In genomic region chr12:6550294-6551062, GRCh38 we compare ENCODE assay signal across 8 cellular contexts. TPM values are rescaled to one million over a fixed set of nuclear protein-coding genes. Genes with fewer than 3 reads are reported as not detected.
DNase-seq lines count a peak whose midpoint lies in the region; ATAC-seq, FAIRE-seq and TF ChIP-seq lines count a peak whose summit lies in the region.
"Had no signal": no experiment of that assay in that cellular context is flagged by ENCODE, and none has a peak within 500 bp of the region (broad histone marks: within the 10 kb centered on the region; RNA-seq: fewer than 3 reads in every experiment).

No MANE protein-coding gene starts in this region.

- DNase-seq in SIG-M5 treated with dmso at 0.1 percent for 504 hours (lab: John Stamatoyannopoulos, UW; ENCODE audit: unreplicated experiment) (peak; percentile 95), kidney (no peak), transverse colon (no peak), DMS153 treated with DMSO at 0.1 percent for 48 hours (lab: John Stamatoyannopoulos, UW; ENCODE audit: unreplicated experiment) (no peak)
- DNase-seq in activated T-cell treated with anti-CD3 and anti-CD28 coated beads, Interleukin-2, amount 50 U/mL, for 4 hours: no peak
- DNase-seq: activated naive CD4-positive, alpha-beta T cell treated with anti-CD3 and anti-CD28 coated beads for 36 hours; NCI-H524 treated with DMSO at 0.1 percent for 48 hours had no signal

- H3K9me3 Mint-ChIP-seq in activated T-cell treated with anti-CD3 and anti-CD28 coated beads, Interleukin-2, amount 50 U/mL, for 4 hours: no peaks in the 10 kb centered on the region
- H3K9me3 Mint-ChIP-seq: activated naive CD4-positive, alpha-beta T cell treated with anti-CD3 and anti-CD28 coated beads for 36 hours had no signal

- no peak overlapping the region for H3K4me3 ChIP-seq in kidney (ENCODE audit: low read length in 2 of 2)
- H3K4me3 ChIP-seq in transverse colon: no peak overlapping the region

- peaks cover 33% of the 10 kb centered on the region for H3K4me1 Mint-ChIP-seq in activated T-cell treated with anti-CD3 and anti-CD28 coated beads, Interleukin-2, amount 50 U/mL, for 4 hours (ENCODE audit: low read depth)

- peaks cover 8 to 15% of the 10 kb centered on the region in 2 donors for H3K36me3 ChIP-seq in kidney (ENCODE audit: control insufficient read depth in 1 of 2, insufficient read depth in 2 of 2, low read length in 2 of 2)
- peaks cover 0 to 8% (median 2%) of the 10 kb centered on the region in 4 donors for H3K36me3 ChIP-seq in transverse colon

- in situ Hi-C loops in transverse colon (cut with MboI; ENCODE audit: low pct_ligation_motif_present in 1 of 4, low pct_unique_long_range_greater_than_20kb in 1 of 4, low sequenced_read_pairs in 3 of 4): no loop called here

- peak overlapping the region; percentile 44 to 77 for H3K27ac ChIP-seq in kidney (ENCODE audit: low read depth in 2 of 2, low read length in 2 of 2)
- H3K27ac ChIP-seq in transverse colon: peak overlapping the region; percentile 75 to 91 (median 83)

- H3K4me1 ChIP-seq in kidney (ENCODE audit: control insufficient read depth in 1 of 2, insufficient read depth in 1 of 2, low read depth in 1 of 2, low read length in 2 of 2): peaks cover 15 to 40% of the 10 kb centered on the region in 2 donors
- peaks cover 33 to 69% (median 43%) of the 10 kb centered on the region in 4 donors for H3K4me1 ChIP-seq in transverse colon

- no peak for ATAC-seq in activated T-cell treated with anti-CD3 and anti-CD28 coated beads, Interleukin-2, amount 50 U/mL, for 4 hours
- no peak for ATAC-seq in HG03520 (IDR thresholded peaks at IDR 0.05; ENCODE audit: unreplicated experiment)

- FAIRE-seq in kidney (lab: Jason Lieb, UNC): no peak

- WGBS in transverse colon (ENCODE audit: low coverage in 1 of 2), 2 donors: 80 to 85% methylated on average over 2 to 24 of the region's 24 CpGs

- TF ChIP-seq EP300 in transverse colon (IDR thresholded peaks at IDR 0.05; ENCODE audit: low read depth): no peak

- H3K9me3 ChIP-seq in kidney (ENCODE audit: control insufficient read depth in 1 of 2, low read length in 2 of 2) (no peaks in the 10 kb centered on the region), transverse colon (no peaks in the 10 kb centered on the region)

- no peaks in the 10 kb centered on the region for H3K27me3 ChIP-seq in transverse colon

- no peaks in the 10 kb centered on the region for H3K27me3 Mint-ChIP-seq in activated T-cell treated with anti-CD3 and anti-CD28 coated beads, Interleukin-2, amount 50 U/mL, for 4 hours (ENCODE audit: low read depth)

- H3K36me3 Mint-ChIP-seq in activated T-cell treated with anti-CD3 and anti-CD28 coated beads, Interleukin-2, amount 50 U/mL, for 4 hours (ENCODE audit: insufficient read depth): peaks cover 17% of the 10 kb centered on the region

- intact Hi-C loops in kidney (cut with DNase I): no loop called here
- intact Hi-C loops in transverse colon (cut with DNase I; ENCODE audit: low total_unique reads): loop anchor here (10.0 kb wide), 1 partner anchor 216 kb away; no protein-coding TSS in a partner anchor

- TF ChIP-seq CTCF in kidney (IDR thresholded peaks at IDR 0.05; ENCODE audit: borderline replicate concordance, extremely low read depth, insufficient read depth) (no peak), transverse colon (IDR thresholded peaks at IDR 0.05) (no peak)

- TF ChIP-seq POLR2A in transverse colon (IDR thresholded peaks at IDR 0.05): no peak

- no peak overlapping the region for H3K9ac ChIP-seq in kidney (ENCODE audit: low read length in 2 of 2)

- no peak overlapping the region for H3K4me3 Mint-ChIP-seq in activated T-cell treated with anti-CD3 and anti-CD28 coated beads, Interleukin-2, amount 50 U/mL, for 4 hours
- H3K4me3 Mint-ChIP-seq: activated naive CD4-positive, alpha-beta T cell treated with anti-CD3 and anti-CD28 coated beads for 36 hours had no signal

RNA-seq across cellular contexts. Expression of gene IFFO1, which starts 5.4 kb away (rescaled TPM):
- total RNA-seq in kidney: 21.5 TPM
- 11.5 TPM for polyA plus RNA-seq in kidney (ENCODE audit: insufficient read depth, low read depth, low replicate concordance)
- 10 to 100 TPM in 1 of 4 donors, 1 to 10 TPM in 3; 6.1 to 54.2 (median 8.0) TPM for total RNA-seq in transverse colon
- 10 to 100 TPM in 1 of 3 donors, 1 to 10 TPM in 2; 8.5 to 10.2 (median 9.8) TPM for total RNA-seq in activated T-cell treated with anti-CD3 and anti-CD28 coated beads, Interleukin-2, amount 50 U/mL, for 4 hours

RNA-seq across cellular contexts. Expression of gene GAPDH, which starts 16.2 kb away (rescaled TPM):
- total RNA-seq in kidney: 1,501 TPM
- polyA plus RNA-seq in kidney (ENCODE audit: insufficient read depth, low read depth, low replicate concordance): 4,871 TPM
- 1,000 to 10,000 TPM; 1,806 to 2,946 (median 2,333) TPM for total RNA-seq in transverse colon
- total RNA-seq in activated T-cell treated with anti-CD3 and anti-CD28 coated beads, Interleukin-2, amount 50 U/mL, for 4 hours: 1,000 to 10,000 TPM; 4,635 to 5,387 (median 5,019) TPM

RNA-seq across cellular contexts. Expression of gene NOP2, which starts 17.6 kb away (rescaled TPM):
- total RNA-seq in kidney (29.7 TPM), transverse colon (100 to 1,000 TPM in 1 of 4 donors, 10 to 100 TPM in 3; 12.8 to 167 (median 30.5) TPM)
- 12.2 TPM for polyA plus RNA-seq in kidney (ENCODE audit: insufficient read depth, low read depth, low replicate concordance)
- 100 to 1,000 TPM; 267 to 300 (median 270) TPM for total RNA-seq in activated T-cell treated with anti-CD3 and anti-CD28 coated beads, Interleukin-2, amount 50 U/mL, for 4 hours

RNA-seq across cellular contexts. Expression of gene NCAPD2, which starts 56.6 kb away (rescaled TPM):
- total RNA-seq in kidney: 23.4 TPM
- 4.5 TPM for polyA plus RNA-seq in kidney (ENCODE audit: insufficient read depth, low read depth, low replicate concordance)
- total RNA-seq in transverse colon: 10 to 100 TPM; 18.3 to 20.2 (median 19.2) TPM
- 10 to 100 TPM; 29.8 to 36.1 (median 32.9) TPM for total RNA-seq in activated T-cell treated with anti-CD3 and anti-CD28 coated beads, Interleukin-2, amount 50 U/mL, for 4 hours

RNA-seq across cellular contexts. Expression of gene CHD4, which starts 56.7 kb away (rescaled TPM):
- total RNA-seq in kidney (224 TPM), transverse colon (100 to 1,000 TPM; 142 to 165 (median 154) TPM)
- polyA plus RNA-seq in kidney (ENCODE audit: insufficient read depth, low read depth, low replicate concordance): 109 TPM
- 100 to 1,000 TPM; 311 to 336 (median 332) TPM for total RNA-seq in activated T-cell treated with anti-CD3 and anti-CD28 coated beads, Interleukin-2, amount 50 U/mL, for 4 hours
